ENCODE assay signal across 1 cellular context in genomic region chr5:95087819-95088317, GRCh38.
TF ChIP-seq lines count a peak whose summit lies in the region.

No MANE protein-coding gene starts in this region.

TF ChIP-seq in WTC11, 78 proteins besides CTCF, POLR2A, EP300 and RAD21 (continued from another document):
- TF ChIP-seq ERG (CRISPR knock-in tag; IDR thresholded peaks at IDR 0.05) = no peak
- no peak for TF ChIP-seq SMAD3 (CRISPR knock-in tag; IDR thresholded peaks at IDR 0.05; ENCODE audit: borderline replicate concordance)
- TF ChIP-seq, protein P1, sequence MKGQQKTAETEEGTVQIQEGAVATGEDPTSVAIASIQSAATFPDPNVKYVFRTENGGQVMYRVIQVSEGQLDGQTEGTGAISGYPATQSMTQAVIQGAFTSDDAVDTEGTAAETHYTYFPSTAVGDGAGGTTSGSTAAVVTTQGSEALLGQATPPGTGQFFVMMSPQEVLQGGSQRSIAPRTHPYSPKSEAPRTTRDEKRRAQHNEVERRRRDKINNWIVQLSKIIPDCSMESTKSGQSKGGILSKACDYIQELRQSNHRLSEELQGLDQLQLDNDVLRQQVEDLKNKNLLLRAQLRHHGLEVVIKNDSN (CRISPR knock-in tag; IDR thresholded peaks at IDR 0.05) = no peak
- no peak for TF ChIP-seq SMAD4 (CRISPR knock-in tag; IDR thresholded peaks at IDR 0.05)
- no peak for TF ChIP-seq SOX15 (CRISPR knock-in tag; IDR thresholded peaks at IDR 0.05)
